In the genomic region with DNA sequence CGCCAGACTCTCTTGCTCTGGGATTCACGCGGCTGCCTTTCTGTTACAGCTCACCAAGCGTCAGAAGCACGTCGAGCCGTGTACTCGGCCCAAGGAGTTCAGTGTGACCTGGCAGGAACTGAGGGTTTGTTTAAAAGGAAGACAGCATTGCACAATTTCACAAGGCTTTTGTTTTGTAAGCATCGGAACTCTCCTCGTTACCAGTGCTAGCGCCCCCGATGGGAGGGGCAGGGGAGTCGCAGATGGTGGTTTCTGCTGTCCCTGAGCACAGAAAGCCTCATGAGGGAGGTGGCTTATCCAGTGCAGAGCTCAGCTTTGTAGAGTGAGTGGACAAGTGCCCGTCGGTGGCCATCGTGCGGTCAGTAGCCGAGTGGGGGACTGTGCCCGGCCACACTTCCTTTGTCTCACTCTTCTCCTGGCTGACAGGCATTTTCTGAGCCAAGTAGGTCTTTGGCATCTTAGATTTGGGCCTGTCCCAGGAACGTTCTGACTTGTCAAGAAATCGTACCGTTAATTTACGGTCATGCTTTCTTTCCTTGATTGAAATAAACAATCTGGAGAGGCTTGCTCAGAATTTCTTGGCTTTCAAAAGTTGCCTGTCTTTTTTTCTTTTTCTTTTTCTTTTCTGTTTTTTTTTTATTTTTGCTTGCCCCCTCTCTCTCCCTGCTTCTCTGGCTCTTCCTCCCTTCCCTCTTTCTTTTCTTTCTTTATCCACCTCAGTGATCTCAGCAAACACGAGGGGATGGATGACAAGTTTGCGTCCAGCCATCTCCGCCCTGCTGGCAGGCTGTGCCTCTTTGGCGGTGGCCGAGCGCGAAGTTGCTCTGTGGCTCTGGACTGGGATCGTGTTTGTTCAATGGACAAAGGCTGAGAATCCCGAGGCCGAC, we compare ENCODE assay signal across 8 cellular contexts. TPM values are rescaled to one million over a fixed set of nuclear protein-coding genes. Genes with fewer than 3 reads are reported as not detected.
A peak's percentile ranks its signal among the peaks of the same experiment; 100 is the strongest.
DNase-seq lines count a peak whose midpoint lies in the region; ATAC-seq and TF ChIP-seq lines count a peak whose summit lies in the region.

No MANE protein-coding gene starts in this region.

- no peaks in the 10 kb centered on the region for H3K9me3 Mint-ChIP-seq in activated naive CD8-positive, alpha-beta T cell treated with anti-CD3 and anti-CD28 coated beads, Interleukin-2, amount 50 U/mL, for 24 hours
- H3K9me3 Mint-ChIP-seq in activated naive CD4-positive, alpha-beta T cell treated with anti-CD3 and anti-CD28 coated beads, Interleukin-2, amount 10 ng/mL, durations not matched to agents 7 days and 5 days, result no peaks in the 10 kb centered on the region

- peaks cover 5% of the 10 kb centered on the region in 2 donors for H3K36me3 ChIP-seq in mucosa of rectum (ENCODE audit: control insufficient read depth in 2 of 2, insufficient read depth in 2 of 2, low read length in 2 of 2)

- peak; percentile 51 for TF ChIP-seq CTCF in GM12873 (IDR thresholded peaks at IDR 0.05; ENCODE audit: insufficient read depth, low read depth, low read length, missing control alignments)
- peak; percentile 70 for TF ChIP-seq CTCF in epithelial cell of esophagus (IDR thresholded peaks at IDR 0.05; ENCODE audit: insufficient read depth, low read depth, low read length, missing control alignments)

- H3K36me3 Mint-ChIP-seq in activated naive CD8-positive, alpha-beta T cell treated with anti-CD3 and anti-CD28 coated beads, Interleukin-2, amount 50 U/mL, for 24 hours (ENCODE audit: low read depth), result peaks cover 2% of the 10 kb centered on the region
- peaks cover 9% of the 10 kb centered on the region for H3K36me3 Mint-ChIP-seq in activated naive CD4-positive, alpha-beta T cell treated with anti-CD3 and anti-CD28 coated beads, Interleukin-2, amount 10 ng/mL, durations not matched to agents 7 days and 5 days

- no peak overlapping the region for H3K27ac Mint-ChIP-seq in activated naive CD8-positive, alpha-beta T cell treated with anti-CD3 and anti-CD28 coated beads, Interleukin-2, amount 50 U/mL, for 24 hours
- H3K27ac Mint-ChIP-seq in activated naive CD4-positive, alpha-beta T cell treated with anti-CD3 and anti-CD28 coated beads, Interleukin-2, amount 10 ng/mL, durations not matched to agents 7 days and 5 days, result no peak overlapping the region

- peaks cover 5 to 6% of the 10 kb centered on the region in 2 donors for H3K4me1 ChIP-seq in mucosa of rectum (ENCODE audit: control insufficient read depth in 2 of 2, insufficient read depth in 2 of 2, low read length in 2 of 2)

- ATAC-seq in activated naive CD8-positive, alpha-beta T cell treated with anti-CD3 and anti-CD28 coated beads, Interleukin-2, amount 50 U/mL, for 24 hours, result no peak
- no peak for ATAC-seq in HG03025 (IDR thresholded peaks at IDR 0.05; ENCODE audit: low FRiP score, unreplicated experiment)

- H3K9ac ChIP-seq in mucosa of rectum (ENCODE audit: low read depth in 1 of 2, low read length in 2 of 2), result no peak overlapping the region

- H3K4me1 Mint-ChIP-seq in activated naive CD8-positive, alpha-beta T cell treated with anti-CD3 and anti-CD28 coated beads, Interleukin-2, amount 50 U/mL, for 24 hours, result peaks cover 23% of the 10 kb centered on the region
- H3K4me1 Mint-ChIP-seq in activated naive CD4-positive, alpha-beta T cell treated with anti-CD3 and anti-CD28 coated beads, Interleukin-2, amount 10 ng/mL, durations not matched to agents 7 days and 5 days, result peaks cover 9% of the 10 kb centered on the region

- no peaks in the 10 kb centered on the region for H3K27me3 ChIP-seq in mucosa of rectum (ENCODE audit: control insufficient read depth in 2 of 2, insufficient read depth in 2 of 2, low read length in 2 of 2)

- H3K4me3 Mint-ChIP-seq in activated naive CD8-positive, alpha-beta T cell treated with anti-CD3 and anti-CD28 coated beads, Interleukin-2, amount 50 U/mL, for 24 hours, result no peak overlapping the region
- no peak overlapping the region for H3K4me3 Mint-ChIP-seq in activated naive CD4-positive, alpha-beta T cell treated with anti-CD3 and anti-CD28 coated beads, Interleukin-2, amount 10 ng/mL, durations not matched to agents 7 days and 5 days

- H3K9me3 ChIP-seq in mucosa of rectum (ENCODE audit: control insufficient read depth in 2 of 2, low read length in 2 of 2), result no peaks in the 10 kb centered on the region

- no peaks in the 10 kb centered on the region for H3K27me3 Mint-ChIP-seq in activated naive CD8-positive, alpha-beta T cell treated with anti-CD3 and anti-CD28 coated beads, Interleukin-2, amount 50 U/mL, for 24 hours
- H3K27me3 Mint-ChIP-seq in activated naive CD4-positive, alpha-beta T cell treated with anti-CD3 and anti-CD28 coated beads, Interleukin-2, amount 10 ng/mL, durations not matched to agents 7 days and 5 days, result no peaks in the 10 kb centered on the region

- CTCF ChIA-PET in activated naive CD4-positive, alpha-beta T cell treated with anti-CD3 and anti-CD28 coated beads, Interleukin-2, amount 10 ng/mL, durations not matched to agents 7 days and 5 days (lab: Charles Lee), result interaction anchor here (1.0 to 1.3 kb wide), 2 partner anchors 24 to 25 kb away, joined by 3 read pairs; no protein-coding TSS in a partner anchor

- H3K27ac ChIP-seq in mucosa of rectum (ENCODE audit: low read depth in 2 of 2, low read length in 2 of 2), result peak overlapping the region; percentile 49 to 65

- peak; percentile 93 for DNase-seq in epithelial cell of esophagus (ENCODE audit: low read depth)
- DNase-seq in activated naive CD8-positive, alpha-beta T cell treated with anti-CD3 and anti-CD28 coated beads, Interleukin-2, amount 50 U/mL, for 24 hours, result no peak
- DNase-seq in activated naive CD4-positive, alpha-beta T cell treated with anti-CD3 and anti-CD28 coated beads, Interleukin-2, amount 10 ng/mL, durations not matched to agents 7 days and 5 days, result no peak
- no peak for DNase-seq in NCI-H510A (lab: John Stamatoyannopoulos, UW)

- H3K4me3 ChIP-seq in epithelial cell of esophagus (ENCODE audit: low read length) (no peak overlapping the region), mucosa of rectum (ENCODE audit: low read length in 2 of 2) (peak overlapping the region in 1 of 2 donors; percentile 37)

TF ChIP-seq in PFSK-1, 5 proteins besides CTCF, POLR2A, EP300 and RAD21:
- peak; percentile 52 for TF ChIP-seq FOXP2 (optimal IDR thresholded peaks at IDR 0.05; ENCODE audit: borderline replicate concordance, extremely low read depth, extremely low read length, insufficient read depth)
- no peak for TF ChIP-seq TAF1 (IDR thresholded peaks at IDR 0.05; ENCODE audit: borderline replicate concordance, insufficient read depth, low read length)
- no peak for TF ChIP-seq POLR2AphosphoS5 (IDR thresholded peaks at IDR 0.05; ENCODE audit: low read depth, low read length)
- TF ChIP-seq SIN3A (IDR thresholded peaks at IDR 0.05; ENCODE audit: borderline replicate concordance, insufficient read depth, low read length), result 0 out of 2 replicates have a peak, but pooled peaks have one; percentile 50

RNA-seq across cellular contexts. Expression of gene KDM4B, which starts 7.7 kb away (rescaled TPM):
- 19.7 TPM for polyA plus RNA-seq in PFSK-1 (2012; ENCODE audit: insufficient read length, low read depth)
